In genomic region chr17:67606896-67607604, GRCh38 we compare ENCODE assay signal across 20 cellular contexts.
DNase-seq lines count a peak whose midpoint lies in the region; TF ChIP-seq lines count a peak whose summit lies in the region.
"Had no signal": no experiment of that assay in that cellular context is flagged by ENCODE, and none has a peak within 500 bp of the region (broad histone marks: within the 10 kb centered on the region; RNA-seq: fewer than 3 reads in every experiment).

No MANE protein-coding gene starts in this region.

- no peaks in the 10 kb centered on the region for H3K27me3 Mint-ChIP-seq in endodermal cell (ENCODE audit: insufficient read depth)
- peaks cover 0 to 2% of the 10 kb centered on the region in 2 donors for H3K27me3 Mint-ChIP-seq in CD8-positive, alpha-beta memory T cell
- H3K27me3 Mint-ChIP-seq: activated CD4-positive, alpha-beta T cell treated with anti-CD3 and anti-CD28 coated beads for 36 hours had no signal

- H3K36me3 ChIP-seq in endodermal cell (ENCODE audit: control insufficient read depth, insufficient read depth, low read length) (no peaks in the 10 kb centered on the region), neuronal stem cell (replicated peaks in 1 of 2; ENCODE audit: control insufficient read depth in 2 of 2, insufficient read depth in 2 of 2, low read length in 2 of 2) (no peaks in the 10 kb centered on the region)
- H3K36me3 ChIP-seq in CD8-positive, alpha-beta memory T cell (ENCODE audit: insufficient read depth, low read length), result peaks cover 6% of the 10 kb centered on the region
- H3K36me3 ChIP-seq: brain microvascular endothelial cell had no signal

- H3K23ac ChIP-seq in neuronal stem cell (ENCODE audit: low read depth, low read length, poor library complexity), result no peak overlapping the region

- H3K9me3 ChIP-seq in endodermal cell (ENCODE audit: control insufficient read depth, low read length) (no peaks in the 10 kb centered on the region), neuronal stem cell (replicated peaks in 1 of 2; ENCODE audit: control insufficient read depth in 2 of 2, insufficient read depth in 1 of 2, low read depth in 1 of 2, low read length in 2 of 2) (no peaks in the 10 kb centered on the region)
- H3K9me3 ChIP-seq in CD8-positive, alpha-beta memory T cell (ENCODE audit: low read length), result no peaks in the 10 kb centered on the region
- H3K9me3 ChIP-seq: psoas muscle had no signal

- H2AFZ ChIP-seq in neuronal stem cell (ENCODE audit: low read length), result no peak overlapping the region
- H2AFZ ChIP-seq: hepatocyte had no signal

- TF ChIP-seq CTCF in endodermal cell (conservative IDR thresholded peaks at IDR 0.05), result peak; percentile 30

- H3K14ac ChIP-seq in neuronal stem cell (ENCODE audit: low read length), result no peak overlapping the region

- H3K4me2 ChIP-seq in neuronal stem cell (ENCODE audit: insufficient read depth, low read length, poor library complexity, severe bottlenecking), result no peak overlapping the region
- H3K4me2 ChIP-seq: hepatocyte had no signal

- H3K27ac Mint-ChIP-seq in endodermal cell, result no peak overlapping the region
- peak overlapping the region in 1 of 8 donors; percentile 48 for H3K27ac Mint-ChIP-seq in CD8-positive, alpha-beta memory T cell
- H3K27ac Mint-ChIP-seq: activated CD4-positive, alpha-beta T cell treated with anti-CD3 and anti-CD28 coated beads for 36 hours had no signal

- H2AK5ac ChIP-seq in neuronal stem cell (ENCODE audit: low read depth, low read length), result no peak overlapping the region

- no peak overlapping the region for H2BK12ac ChIP-seq in neuronal stem cell (ENCODE audit: low read length)

- H3K18ac ChIP-seq in neuronal stem cell (ENCODE audit: low read length), result peak overlapping the region; percentile 46

- H3K4ac ChIP-seq in neuronal stem cell (ENCODE audit: low read length), result no peak overlapping the region

- H3K27me3 ChIP-seq in endodermal cell (ENCODE audit: control insufficient read depth, insufficient read depth, low read length, poor library complexity, severe bottlenecking) (no peaks in the 10 kb centered on the region), neuronal stem cell (ENCODE audit: control insufficient read depth in 3 of 3, insufficient read depth in 3 of 3, low read depth in 1 of 3, low read length in 3 of 3) (no peaks in the 10 kb centered on the region)
- H3K27me3 ChIP-seq in CD8-positive, alpha-beta memory T cell (ENCODE audit: insufficient read depth, low read length, poor library complexity, severe bottlenecking), result no peaks in the 10 kb centered on the region
- H3K27me3 ChIP-seq: brain microvascular endothelial cell, hepatocyte had no signal

- peaks cover 9% of the 10 kb centered on the region for H3K36me3 Mint-ChIP-seq in endodermal cell (ENCODE audit: low read depth)
- peaks cover 0 to 44% (median 2%) of the 10 kb centered on the region in 3 donors for H3K36me3 Mint-ChIP-seq in CD8-positive, alpha-beta memory T cell

- POLR2A ChIA-PET in CD8-positive, alpha-beta memory T cell (lab: Charles Lee), result no interaction called here

- no peak overlapping the region for H2BK5ac ChIP-seq in neuronal stem cell (ENCODE audit: low read length)

- 91 to 92% methylated on average over 7 to 10 of the region's 10 CpGs for WGBS in endodermal cell (ENCODE audit: insufficient coverage in 1 of 2, insufficient read length in 1 of 2), 2 experiments
- WGBS in neuronal stem cell (ENCODE audit: extremely low coverage in 2 of 2, insufficient read length in 2 of 2, insufficient replicate concordance in 1 of 2), 2 donors, result no CpG with 5 or more reads among the region's 10 CpGs

- H2BK15ac ChIP-seq in neuronal stem cell (ENCODE audit: low read length), result no peak overlapping the region

- DNase-seq in DMS79 treated with DMSO at 0.1 percent for 48 hours (lab: John Stamatoyannopoulos, UW) (peak; percentile 62), DMS79 (lab: John Stamatoyannopoulos, UW) (no peak), OCI-M1 (lab: John Stamatoyannopoulos, UW) (peak; percentile 4), endodermal cell (no peak), neuronal stem cell (ENCODE audit: low spot score) (no peak), NCI-H1436 treated with DMSO at 0.1 percent for 48 hours (lab: John Stamatoyannopoulos, UW) (no peak), Ammon's horn (ENCODE audit: low spot score) (no peak)
- DNase-seq in CD8-positive, alpha-beta memory T cell, result no peak
- DNase-seq: 8988T; activated CD4-positive, alpha-beta T cell treated with anti-CD3 and anti-CD28 coated beads for 36 hours; activated naive CD4-positive, alpha-beta T cell treated with anti-CD3 and anti-CD28 coated beads, Interleukin-2, amount 50 U/mL, for 16 hours; DMS53; NCI-H345; SHP77; stimulated activated naive CD8-positive, alpha-beta T cell treated with anti-CD3 and anti-CD28 coated beads, Interleukin-15, Interleukin-2, amounts not matched to agents 100 U/mL and 50 U/mL, for 24 hours; T-helper 9 cell had no signal

- no peaks in the 10 kb centered on the region for H3K79me1 ChIP-seq in neuronal stem cell (ENCODE audit: low read depth, low read length)

- no peaks in the 10 kb centered on the region for H3K4me1 Mint-ChIP-seq in endodermal cell
- H3K4me1 Mint-ChIP-seq in CD8-positive, alpha-beta memory T cell, result peaks cover 17 to 38% (median 19%) of the 10 kb centered on the region in 3 donors

- H2BK120ac ChIP-seq in neuronal stem cell (ENCODE audit: low read depth, low read length), result no peak overlapping the region

- no peak overlapping the region for H4K91ac ChIP-seq in neuronal stem cell (ENCODE audit: low read depth, low read length, poor library complexity)

- no peak overlapping the region for H3K4me3 Mint-ChIP-seq in endodermal cell
- H3K4me3 Mint-ChIP-seq in CD8-positive, alpha-beta memory T cell, result no peak overlapping the region
- H3K4me3 Mint-ChIP-seq: activated CD4-positive, alpha-beta T cell treated with anti-CD3 and anti-CD28 coated beads for 36 hours had no signal

- no peaks in the 10 kb centered on the region for H3K4me1 ChIP-seq in endodermal cell (ENCODE audit: control insufficient read depth, insufficient read depth, low read length)
- H3K4me1 ChIP-seq in neuronal stem cell (ENCODE audit: control insufficient read depth in 2 of 2, insufficient read depth in 1 of 2, low read depth in 1 of 2, low read length in 2 of 2), result peaks cover 0 to 2% of the 10 kb centered on the region in 2 donors
- H3K4me1 ChIP-seq in CD8-positive, alpha-beta memory T cell (ENCODE audit: insufficient read depth, low read length), result no peaks in the 10 kb centered on the region

- no peak overlapping the region for H3K9ac ChIP-seq in endodermal cell (ENCODE audit: extremely low read depth, low read length, poor library complexity, severe bottlenecking)
- no peak overlapping the region for H3K9ac ChIP-seq in neuronal stem cell (ENCODE audit: low read depth, low read length, poor library complexity)

- H3K9me3 Mint-ChIP-seq in endodermal cell, result no peaks in the 10 kb centered on the region
- H3K9me3 Mint-ChIP-seq in CD8-positive, alpha-beta memory T cell, result no peaks in the 10 kb centered on the region

- H4K8ac ChIP-seq in neuronal stem cell (ENCODE audit: low read depth, low read length), result no peak overlapping the region

- H3K27ac ChIP-seq in endodermal cell (ENCODE audit: low read depth, low read length) (no peak overlapping the region), neuronal stem cell (replicated peaks; ENCODE audit: low read length) (no peak overlapping the region)
- H3K27ac ChIP-seq in CD8-positive, alpha-beta memory T cell (ENCODE audit: low read depth, low read length), result no peak overlapping the region
- H3K27ac ChIP-seq: brain microvascular endothelial cell, C4-2B, hepatocyte, psoas muscle had no signal

- no peak overlapping the region for H3K4me3 ChIP-seq in endodermal cell (ENCODE audit: low read length)
- peak overlapping the region in 1 of 2 donors; percentile 4 for H3K4me3 ChIP-seq in neuronal stem cell (ENCODE audit: low read length in 2 of 2)
- no peak overlapping the region for H3K4me3 ChIP-seq in CD8-positive, alpha-beta memory T cell (ENCODE audit: low read length)
- H3K4me3 ChIP-seq: hepatocyte, psoas muscle had no signal

- CTCF ChIA-PET in CD8-positive, alpha-beta memory T cell (lab: Charles Lee), result interaction anchor here (1.8 kb wide), 1 partner anchor 232 kb away, joined by 5 read pairs; no protein-coding TSS in a partner anchor

Comparison
In these comparisons a context has a peak if more than half of its experiments do, and no peak if none do; other contexts are left out.
1. DNase-seq: peak in DMS79 treated with DMSO at 0.1 percent for 48 hours (single experiment) and OCI-M1 (single experiment); none in DMS79 (single experiment), endodermal cell (single experiment), neuronal stem cell (single experiment), CD8-positive, alpha-beta memory T cell (0 of 5), NCI-H1436 treated with DMSO at 0.1 percent for 48 hours (single experiment) and Ammon's horn (single experiment).